Comparison of ENCODE assay signal across 1 cellular context in the genomic region with DNA sequence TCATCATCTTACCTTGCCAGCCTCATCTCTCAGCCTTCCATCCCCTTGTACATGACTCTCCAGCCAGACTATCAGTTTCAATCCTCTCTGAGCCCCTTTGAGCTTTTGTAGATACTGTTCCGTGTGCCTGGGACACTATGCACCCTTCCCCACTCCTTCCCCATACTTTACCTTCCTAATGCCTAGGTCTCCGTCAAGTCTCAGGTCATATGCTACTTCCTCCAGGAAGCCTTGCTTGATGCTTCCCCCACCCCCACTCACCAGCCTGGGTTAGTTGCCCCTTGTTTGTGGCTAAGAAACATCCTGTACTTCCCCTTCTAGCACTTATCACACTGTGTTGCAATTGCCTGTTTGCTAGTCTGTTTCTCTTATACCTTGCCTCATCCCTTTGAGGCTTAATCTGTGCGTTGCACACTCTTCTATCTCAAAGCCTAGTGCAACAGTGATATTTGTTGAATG.
TF ChIP-seq lines count a peak whose summit lies in the region.

No MANE protein-coding gene starts in this region.

TF ChIP-seq in GM12878, 131 proteins besides CTCF, POLR2A, EP300 and RAD21 (continued from another document):
- TF ChIP-seq, protein P1, sequence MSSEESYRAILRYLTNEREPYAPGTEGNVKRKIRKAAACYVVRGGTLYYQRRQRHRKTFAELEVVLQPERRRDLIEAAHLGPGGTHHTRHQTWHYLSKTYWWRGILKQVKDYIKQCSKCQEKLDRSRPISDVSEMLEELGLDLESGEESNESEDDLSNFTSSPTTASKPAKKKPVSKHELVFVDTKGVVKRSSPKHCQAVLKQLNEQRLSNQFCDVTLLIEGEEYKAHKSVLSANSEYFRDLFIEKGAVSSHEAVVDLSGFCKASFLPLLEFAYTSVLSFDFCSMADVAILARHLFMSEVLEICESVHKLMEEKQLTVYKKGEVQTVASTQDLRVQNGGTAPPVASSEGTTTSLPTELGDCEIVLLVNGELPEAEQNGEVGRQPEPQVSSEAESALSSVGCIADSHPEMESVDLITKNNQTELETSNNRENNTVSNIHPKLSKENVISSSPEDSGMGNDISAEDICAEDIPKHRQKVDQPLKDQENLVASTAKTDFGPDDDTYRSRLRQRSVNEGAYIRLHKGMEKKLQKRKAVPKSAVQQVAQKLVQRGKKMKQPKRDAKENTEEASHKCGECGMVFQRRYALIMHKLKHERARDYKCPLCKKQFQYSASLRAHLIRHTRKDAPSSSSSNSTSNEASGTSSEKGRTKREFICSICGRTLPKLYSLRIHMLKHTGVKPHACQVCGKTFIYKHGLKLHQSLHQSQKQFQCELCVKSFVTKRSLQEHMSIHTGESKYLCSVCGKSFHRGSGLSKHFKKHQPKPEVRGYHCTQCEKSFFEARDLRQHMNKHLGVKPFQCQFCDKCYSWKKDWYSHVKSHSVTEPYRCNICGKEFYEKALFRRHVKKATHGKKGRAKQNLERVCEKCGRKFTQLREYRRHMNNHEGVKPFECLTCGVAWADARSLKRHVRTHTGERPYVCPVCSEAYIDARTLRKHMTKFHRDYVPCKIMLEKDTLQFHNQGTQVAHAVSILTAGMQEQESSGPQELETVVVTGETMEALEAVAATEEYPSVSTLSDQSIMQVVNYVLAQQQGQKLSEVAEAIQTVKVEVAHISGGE (CRISPR knock-in tag; IDR thresholded peaks at IDR 0.05): no peak
- TF ChIP-seq IKZF1 (conservative IDR thresholded peaks at IDR 0.05) (peak; percentile 56), HDGF (IDR thresholded peaks at IDR 0.05) (0 out of 2 replicates have a peak, but pooled peaks have one; percentile 21), ETV6 (conservative IDR thresholded peaks at IDR 0.05 in 1 of 2, IDR thresholded peaks at IDR 0.05 in 1 of 2; ENCODE audit: borderline replicate concordance in 1 of 2, low read depth in 1 of 2) (peak in 1 of 2 experiments; percentile 83; a peak in 2 of 4 replicates), RBBP5 (conservative IDR thresholded peaks at IDR 0.05) (no peak), RELA (IDR thresholded peaks at IDR 0.05; ENCODE audit: borderline replicate concordance, partially characterized antibody) (peak; percentile 38), EGR1 (IDR thresholded peaks at IDR 0.05; ENCODE audit: borderline replicate concordance in 1 of 2, low read depth in 2 of 2, low read length in 2 of 2) (0 out of 3 replicates have a peak, but pooled peaks of 1 of the 2 experiments have one; percentile 27), ZZZ3 (IDR thresholded peaks at IDR 0.05; ENCODE audit: control insufficient read depth, insufficient read length, low read depth) (no peak), CEBPB (IDR thresholded peaks at IDR 0.05; ENCODE audit: borderline replicate concordance in 1 of 2, low read depth in 2 of 2, low read length in 2 of 2) (peak in 1 of 2 experiments; percentile 65; a peak in 2 of 4 replicates), NR2C1 (IDR thresholded peaks at IDR 0.05) (no peak), ZNF24 (IDR thresholded peaks at IDR 0.05) (peak; percentile 67; the same call in 1 of the 2 replicates), BCL11A (IDR thresholded peaks at IDR 0.05; ENCODE audit: low read depth, low read length) (peak; percentile 54; the same call in 1 of the 2 replicates)
